Comparison of ENCODE assay signal across 8 cellular contexts in the genomic region with DNA sequence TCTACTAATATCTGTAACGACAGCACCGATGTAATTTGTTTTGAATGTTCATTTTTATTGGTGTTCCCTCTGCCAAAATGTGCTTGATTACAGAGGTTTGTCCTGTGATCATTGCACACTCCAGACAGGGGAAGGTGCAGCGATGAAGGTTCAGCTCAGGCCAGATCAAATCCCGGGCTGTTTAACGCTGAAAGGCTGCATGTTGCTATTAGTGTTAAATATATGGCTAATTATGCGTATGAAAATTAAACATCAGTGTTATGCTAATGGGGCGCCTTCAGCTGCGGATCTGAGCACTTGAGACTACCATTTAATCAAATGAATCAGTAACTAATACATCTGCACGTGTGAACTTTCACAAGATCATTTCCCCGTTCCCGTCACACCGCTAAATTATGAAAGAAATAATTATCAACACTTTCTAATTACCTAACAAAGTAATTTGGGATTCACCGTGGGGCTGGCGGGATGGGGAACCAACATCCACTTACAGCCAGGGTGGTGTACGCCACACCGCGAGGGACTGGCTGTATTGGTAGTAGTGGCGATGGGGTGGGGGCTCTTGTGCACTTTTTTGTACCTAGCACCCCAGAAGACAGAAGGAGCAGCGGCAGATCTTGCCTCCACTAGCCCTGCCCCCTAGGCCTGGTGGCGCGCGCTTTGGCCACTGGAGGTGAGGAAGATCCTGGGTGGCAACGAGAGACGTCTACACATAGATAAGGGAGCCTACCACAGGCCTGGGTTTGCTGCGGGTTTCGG. TPM values are rescaled to one million over a fixed set of nuclear protein-coding genes. Genes with fewer than 3 reads are reported as not detected.
DNase-seq lines count a peak whose midpoint lies in the region; ATAC-seq and TF ChIP-seq lines count a peak whose summit lies in the region.

No MANE protein-coding gene starts in this region.

- intact Hi-C loops in dorsolateral prefrontal cortex (cut with DNase I), result no loop called here

- H3K4me2 ChIP-seq in skeletal muscle satellite cell (ENCODE audit: low read length), result peak overlapping the region; percentile 97

- H3K4me1 ChIP-seq in skeletal muscle satellite cell (ENCODE audit: control insufficient read depth, insufficient read depth, low read length), result peaks cover 38% of the 10 kb centered on the region

- peak; percentile 35 for DNase-seq in activated CD4-positive, alpha-beta T cell treated with anti-CD3 and anti-CD28 coated beads for 48 hours
- no peak for DNase-seq in activated CD4-positive, alpha-beta T cell treated with anti-CD3 and anti-CD28 coated beads, Interleukin-2, amount 50 U/mL, for 4 hours
- DNase-seq in NAMALWA (ENCODE audit: low spot score) (peak; percentile 24), dorsolateral prefrontal cortex (no peak), cortex of kidney (lab: John Stamatoyannopoulos, UW) (no peak), NCI-H2227 (lab: John Stamatoyannopoulos, UW; ENCODE audit: unreplicated experiment) (no peak)

- H3K4me3 ChIP-seq in dorsolateral prefrontal cortex (peak overlapping the region in 53 of 59 donors; percentile 1 to 69 (median 54)), skeletal muscle satellite cell (ENCODE audit: low read length) (peak overlapping the region; percentile 89)

- H3K27me3 ChIP-seq in dorsolateral prefrontal cortex (peaks cover 17 to 91% (median 79%) of the 10 kb centered on the region in 45 donors), skeletal muscle satellite cell (ENCODE audit: control insufficient read depth, insufficient read depth, low read length) (peaks cover 11% of the 10 kb centered on the region)

- H3K36me3 ChIP-seq in skeletal muscle satellite cell (ENCODE audit: insufficient read depth, low read length), result peaks cover 11% of the 10 kb centered on the region

- no peaks in the 10 kb centered on the region for H3K9me3 ChIP-seq in skeletal muscle satellite cell (replicated peaks; ENCODE audit: low read length)

- ATAC-seq in HG03108 (IDR thresholded peaks at IDR 0.05; ENCODE audit: unreplicated experiment), result no peak

- H3K27ac ChIP-seq in dorsolateral prefrontal cortex, result peak overlapping the region in 17 of 59 donors; percentile 3 to 65 (median 41)

- peak overlapping the region; percentile 84 for H3K9ac ChIP-seq in skeletal muscle satellite cell (ENCODE audit: low read depth, low read length)

- TF ChIP-seq CTCF in dorsolateral prefrontal cortex (IDR thresholded peaks at IDR 0.05 in 54 of 56, conservative IDR thresholded peaks at IDR 0.05 in 2 of 56; ENCODE audit: low read depth in 1 of 56, partially characterized antibody in 56 of 56), result no peak

RNA-seq across cellular contexts. Expression of gene DLX1, which starts 1.4 kb away (rescaled TPM):
- 10 to 100 TPM in 53 of 120 experiments, 1 to 10 TPM in 67; 1.5 to 24.3 (median 9.6) TPM for total RNA-seq in dorsolateral prefrontal cortex
- 1.3 and 3.5 TPM in 2 replicates for total RNA-seq in skeletal muscle satellite cell (2012; rRNA removed)

RNA-seq across cellular contexts. Expression of gene DLX2, which starts 18.8 kb away (rescaled TPM):
- total RNA-seq in dorsolateral prefrontal cortex, result 1 to 10 TPM in 111 of 120 experiments, under 1 TPM in 9; 0.39 to 4.2 (median 1.8) TPM
- total RNA-seq in skeletal muscle satellite cell (2012; rRNA removed), result 1.1 and 1.8 TPM in 2 replicates

Comparison
In these comparisons a context has a peak if more than half of its experiments do, and no peak if none do; other contexts are left out.
1. DNase-seq: peak in activated CD4-positive, alpha-beta T cell treated with anti-CD3 and anti-CD28 coated beads for 48 hours (single experiment) and NAMALWA (single experiment); none in activated CD4-positive, alpha-beta T cell treated with anti-CD3 and anti-CD28 coated beads, Interleukin-2, amount 50 U/mL, for 4 hours (0 of 2), dorsolateral prefrontal cortex (0 of 10), cortex of kidney (single experiment) and NCI-H2227 (single experiment).